Comparison of ENCODE assay signal across 13 cellular contexts in the genomic region with DNA sequence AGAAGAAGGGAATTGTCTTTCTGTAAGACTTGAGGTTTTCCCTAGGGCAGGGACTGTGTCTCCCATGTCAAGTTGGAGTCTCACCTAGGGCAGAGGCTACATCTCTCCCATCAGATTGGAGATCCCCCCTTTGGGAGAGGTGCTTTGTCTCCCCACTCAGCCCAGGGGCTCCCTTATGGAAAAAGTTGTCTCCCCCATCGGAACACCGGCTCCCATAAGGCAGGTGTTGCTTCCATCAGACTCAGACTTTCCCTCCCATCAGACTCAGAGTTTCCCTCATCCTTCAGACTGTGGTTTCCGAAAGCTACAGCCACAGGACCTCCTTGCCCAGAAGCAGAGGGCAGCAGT. TPM values are rescaled to one million over a fixed set of nuclear protein-coding genes. Genes with fewer than 3 reads are reported as not detected.
DNase-seq lines count a peak whose midpoint lies in the region; ATAC-seq and TF ChIP-seq lines count a peak whose summit lies in the region.
"Had no signal": no experiment of that assay in that cellular context is flagged by ENCODE, and none has a peak within 500 bp of the region (broad histone marks: within the 10 kb centered on the region; RNA-seq: fewer than 3 reads in every experiment).

No MANE protein-coding gene starts in this region.

- ATAC-seq in heart left ventricle, result no peak
- ATAC-seq in T-cell (replicated peaks in 1 of 4), result no peak
- no peak for ATAC-seq in activated CD8-positive, alpha-beta memory T cell treated with anti-CD3 and anti-CD28 coated beads, Interleukin-2, amount 10 ng/mL, durations not matched to agents 7 days and 5 days
- ATAC-seq in GM18498 (IDR thresholded peaks at IDR 0.05; ENCODE audit: unreplicated experiment), result no peak

- no peak for TF ChIP-seq POLR2A in heart left ventricle (IDR thresholded peaks at IDR 0.05)
- TF ChIP-seq POLR2A in sigmoid colon (IDR thresholded peaks at IDR 0.05), result no peak

- peaks cover 0 to 34% (median 17%) of the 10 kb centered on the region in 12 donors for H3K4me1 ChIP-seq in heart left ventricle
- H3K4me1 ChIP-seq in sigmoid colon, result peaks cover 0 to 10% (median under 1%) of the 10 kb centered on the region in 4 donors
- H3K4me1 ChIP-seq: HAP-1 had no signal

- H3K4me3 ChIP-seq in heart left ventricle, result no peak overlapping the region
- H3K4me3 ChIP-seq in sigmoid colon, result no peak overlapping the region
- H3K4me3 ChIP-seq: HAP-1 had no signal

- WGBS in heart left ventricle, 4 donors, result 91 to 96% (median 95%) methylated on average over 3 of the region's 3 CpGs
- WGBS in sigmoid colon, 2 donors, result 87 to 88% methylated on average over 3 of the region's 3 CpGs

- H3K27ac Mint-ChIP-seq in T-cell, result peak overlapping the region; percentile 44 to 50
- no peak overlapping the region for H3K27ac Mint-ChIP-seq in activated CD8-positive, alpha-beta memory T cell treated with anti-CD3 and anti-CD28 coated beads, Interleukin-2, amount 10 ng/mL, durations not matched to agents 7 days and 5 days
- H3K27ac Mint-ChIP-seq: CD14-positive monocyte had no signal

- H3K9me3 ChIP-seq in heart left ventricle (no peaks in the 10 kb centered on the region), sigmoid colon (no peaks in the 10 kb centered on the region)
- H3K9me3 ChIP-seq: HAP-1 had no signal

- H3K36me3 ChIP-seq in heart left ventricle (peaks cover 0 to 41% (median 33%) of the 10 kb centered on the region in 9 donors), sigmoid colon (peaks cover 12 to 39% (median 29%) of the 10 kb centered on the region in 4 donors)

- peaks cover 29% of the 10 kb centered on the region for H3K36me3 Mint-ChIP-seq in T-cell
- peaks cover 15% of the 10 kb centered on the region for H3K36me3 Mint-ChIP-seq in activated CD8-positive, alpha-beta memory T cell treated with anti-CD3 and anti-CD28 coated beads, Interleukin-2, amount 10 ng/mL, durations not matched to agents 7 days and 5 days

- TF ChIP-seq EP300 in sigmoid colon (IDR thresholded peaks at IDR 0.05), result no peak

- TF ChIP-seq CTCF in heart left ventricle (IDR thresholded peaks at IDR 0.05) (no peak), sigmoid colon (IDR thresholded peaks at IDR 0.05) (no peak)

- H3K9me3 Mint-ChIP-seq in T-cell, result no peaks in the 10 kb centered on the region
- H3K9me3 Mint-ChIP-seq in activated CD8-positive, alpha-beta memory T cell treated with anti-CD3 and anti-CD28 coated beads, Interleukin-2, amount 10 ng/mL, durations not matched to agents 7 days and 5 days (ENCODE audit: low read depth), result no peaks in the 10 kb centered on the region

- CTCF ChIA-PET in T-cell (lab: Charles Lee), result interaction anchor here (0.6 to 1.6 kb wide), 7 partner anchors 10 to 147 kb away, joined by 3 to 4 read pairs (median 3); partner anchors contain the start of gene MPHOSPH10 (in 1 of the 2)
- CTCF ChIA-PET in activated CD8-positive, alpha-beta memory T cell treated with anti-CD3 and anti-CD28 coated beads, Interleukin-2, amount 10 ng/mL, durations not matched to agents 7 days and 5 days (lab: Charles Lee), result interaction anchor here (0.6 to 8.1 kb wide), 23 partner anchors 8 to 1206 kb away, joined by 3 to 72 read pairs (median 4); partner anchors contain the start of gene NAGK

- POLR2A ChIA-PET in T-cell (lab: Charles Lee), result interaction anchor here in 1 of 2 donors (0.6 kb wide), 1 partner anchor 129 kb away, joined by 4 read pairs; no protein-coding TSS in a partner anchor

- no peaks in the 10 kb centered on the region for H3K27me3 Mint-ChIP-seq in T-cell
- H3K27me3 Mint-ChIP-seq in activated CD8-positive, alpha-beta memory T cell treated with anti-CD3 and anti-CD28 coated beads, Interleukin-2, amount 10 ng/mL, durations not matched to agents 7 days and 5 days, result no peaks in the 10 kb centered on the region

- H3K27me3 ChIP-seq in heart left ventricle (no peaks in the 10 kb centered on the region), sigmoid colon (no peaks in the 10 kb centered on the region)

- intact Hi-C loops in cardiac septum (cut with DNase I) (no loop called here), heart left ventricle (cut with DNase I) (no loop called here), sigmoid colon (cut with DNase I) (no loop called here)

- H3K4me1 Mint-ChIP-seq in T-cell, result peaks cover 6 to 17% (median 16%) of the 10 kb centered on the region in 3 donors
- peaks cover 15% of the 10 kb centered on the region for H3K4me1 Mint-ChIP-seq in activated CD8-positive, alpha-beta memory T cell treated with anti-CD3 and anti-CD28 coated beads, Interleukin-2, amount 10 ng/mL, durations not matched to agents 7 days and 5 days

- peak; percentile 35 for DNase-seq in cardiac septum (ENCODE audit: low spot score)
- no peak for DNase-seq in heart left ventricle
- DNase-seq in T-cell, result no peak
- DNase-seq in ecto neural progenitor cell (ENCODE audit: low spot score), result peak; percentile 21
- DNase-seq in sigmoid colon, result peak; percentile 37
- no peak for DNase-seq in activated CD8-positive, alpha-beta memory T cell treated with anti-CD3 and anti-CD28 coated beads, Interleukin-2, amount 10 ng/mL, durations not matched to agents 7 days and 5 days
- DNase-seq in HK-2 (ENCODE audit: unreplicated experiment), result no peak
- DNase-seq: NCI-H187, NCI-H226, NCI-H524 treated with DMSO at 0.1 percent for 48 hours had no signal

- H3K27ac ChIP-seq in heart left ventricle, result no peak overlapping the region
- no peak overlapping the region for H3K27ac ChIP-seq in sigmoid colon

- H3K4me3 Mint-ChIP-seq in T-cell, result peak overlapping the region in 2 of 3 donors; percentile 41 to 59
- H3K4me3 Mint-ChIP-seq in activated CD8-positive, alpha-beta memory T cell treated with anti-CD3 and anti-CD28 coated beads, Interleukin-2, amount 10 ng/mL, durations not matched to agents 7 days and 5 days, result no peak overlapping the region
- H3K4me3 Mint-ChIP-seq: CD14-positive monocyte had no signal

RNA-seq across cellular contexts. Expression of gene ANKRD53, which starts 5.8 kb away (rescaled TPM):
- total RNA-seq in cardiac septum, result 0.38 TPM
- total RNA-seq in heart left ventricle, result 1 to 10 TPM in 2 of 9 donors, under 1 TPM in 5, not detected in 2; 0.28 to 1.8 (median 0.40) TPM
- polyA plus RNA-seq in heart left ventricle, result under 1 TPM; 0.44 to 0.65 TPM
- under 1 TPM in 4 of 5 donors, not detected in 1; 0.20 to 0.88 (median 0.45) TPM for total RNA-seq in T-cell
- total RNA-seq in sigmoid colon, result 1 to 10 TPM in 2 of 4 donors, under 1 TPM in 2; 0.49 to 1.9 (median 0.87) TPM
- 1 to 10 TPM in 2 of 3 donors, not detected in 1; 1.0 to 1.2 TPM for polyA plus RNA-seq in sigmoid colon
- not detected for total RNA-seq in activated CD8-positive, alpha-beta memory T cell treated with anti-CD3 and anti-CD28 coated beads, Interleukin-2, amount 10 ng/mL, durations not matched to agents 7 days and 5 days
- polyA plus RNA-seq: CD14-positive monocyte had no signal

RNA-seq across cellular contexts. Expression of gene TEX261, which starts 10.5 kb away (rescaled TPM):
- total RNA-seq in cardiac septum (46.1 TPM), heart left ventricle (10 to 100 TPM; 32.1 to 54.4 (median 50.4) TPM), T-cell (10 to 100 TPM; 35.9 to 60.3 (median 48.1) TPM), sigmoid colon (10 to 100 TPM; 19.5 to 26.5 (median 22.8) TPM)
- polyA plus RNA-seq in heart left ventricle (10 to 100 TPM; 29.2 to 69.3 TPM), sigmoid colon (10 to 100 TPM; 12.0 to 47.6 (median 16.8) TPM)
- total RNA-seq in activated CD8-positive, alpha-beta memory T cell treated with anti-CD3 and anti-CD28 coated beads, Interleukin-2, amount 10 ng/mL, durations not matched to agents 7 days and 5 days, result 10 to 100 TPM; 39.2 to 58.1 TPM

RNA-seq across cellular contexts. Expression of gene ATP6V1B1, which starts 48.5 kb away (rescaled TPM):
- total RNA-seq in cardiac septum, result 0.43 TPM
- under 1 TPM in 5 of 9 donors, not detected in 4; 0.16 to 0.60 (median 0.48) TPM for total RNA-seq in heart left ventricle
- 1 to 10 TPM in 1 of 2 donors, under 1 TPM in 1; 0.19 to 1.8 TPM for polyA plus RNA-seq in heart left ventricle
- total RNA-seq in T-cell, result not detected
- total RNA-seq in sigmoid colon, result 1 to 10 TPM in 1 of 4 donors, under 1 TPM in 1, not detected in 2; 0.66 to 1.9 TPM
- polyA plus RNA-seq in sigmoid colon, result under 1 TPM in 1 of 3 donors, not detected in 2; 0.16 TPM
- total RNA-seq in activated CD8-positive, alpha-beta memory T cell treated with anti-CD3 and anti-CD28 coated beads, Interleukin-2, amount 10 ng/mL, durations not matched to agents 7 days and 5 days, result not detected
- polyA plus RNA-seq: CD14-positive monocyte had no signal

Comparison
In these comparisons a context has a peak if more than half of its experiments do, and no peak if none do; other contexts are left out.
1. DNase-seq: peak in cardiac septum (single experiment), ecto neural progenitor cell (single experiment) and sigmoid colon (single experiment); none in heart left ventricle (0 of 5), T-cell (0 of 34), activated CD8-positive, alpha-beta memory T cell treated with anti-CD3 and anti-CD28 coated beads, Interleukin-2, amount 10 ng/mL, durations not matched to agents 7 days and 5 days (single experiment) and HK-2 (single experiment).